ENCODE assay signal across 14 cellular contexts in genomic region chrY:14834103-14835060, GRCh38.
DNase-seq lines count a peak whose midpoint lies in the region; ATAC-seq and TF ChIP-seq lines count a peak whose summit lies in the region.
"Had no signal": no experiment of that assay in that cellular context is flagged by ENCODE, and none has a peak within 500 bp of the region (broad histone marks: within the 10 kb centered on the region; RNA-seq: fewer than 3 reads in every experiment).

No MANE protein-coding gene starts in this region.

- TF ChIP-seq CTCF in GM20000 (IDR thresholded peaks at IDR 0.05; ENCODE audit: extremely low read depth, missing control alignments), result no peak
- TF ChIP-seq CTCF in suprapubic skin (IDR thresholded peaks at IDR 0.05), result no peak

- no peaks in the 10 kb centered on the region for H3K36me3 ChIP-seq in ACC112 (ENCODE audit: insufficient read depth, low read length)
- H3K36me3 ChIP-seq in suprapubic skin, result no peaks in the 10 kb centered on the region

- no peaks in the 10 kb centered on the region for H3K27me3 Mint-ChIP-seq in effector memory CD8-positive, alpha-beta T cell
- H3K27me3 Mint-ChIP-seq: activated CD4-positive, alpha-beta T cell treated with anti-CD3 and anti-CD28 coated beads, Interleukin-2, amount 10 ng/mL, durations not matched to agents 7 days and 5 days; naive B cell had no signal

- TF ChIP-seq EP300 in suprapubic skin (IDR thresholded peaks at IDR 0.05), result no peak

- peak; percentile 91 for ATAC-seq in HG03571 (IDR thresholded peaks at IDR 0.05; ENCODE audit: unreplicated experiment)
- peak; percentile 39 for ATAC-seq in effector memory CD8-positive, alpha-beta T cell (replicated peaks)

- H3K27ac ChIP-seq in ACC112 (ENCODE audit: low read depth, low read length) (peak overlapping the region; percentile 89), suprapubic skin (no peak overlapping the region)

- no CpG with 5 or more reads among the region's 4 CpGs for WGBS in suprapubic skin

- no peaks in the 10 kb centered on the region for H3K79me2 ChIP-seq in ACC112 (ENCODE audit: control insufficient read depth, insufficient read depth, low read length, unreplicated experiment)

- no peaks in the 10 kb centered on the region for H3K27me3 ChIP-seq in ACC112 (ENCODE audit: insufficient read depth, low read length)
- no peaks in the 10 kb centered on the region for H3K27me3 ChIP-seq in suprapubic skin

- no peak overlapping the region for H2AFZ ChIP-seq in ACC112 (ENCODE audit: low read length, unreplicated experiment)

- H3K36me3 Mint-ChIP-seq in effector memory CD8-positive, alpha-beta T cell (ENCODE audit: insufficient read depth), result no peaks in the 10 kb centered on the region
- H3K36me3 Mint-ChIP-seq: naive B cell had no signal

- H3K4me1 Mint-ChIP-seq in effector memory CD8-positive, alpha-beta T cell (ENCODE audit: low read depth in 2 of 2), result peaks cover 4 to 9% of the 10 kb centered on the region in 2 donors
- H3K4me1 Mint-ChIP-seq: activated CD4-positive, alpha-beta T cell treated with anti-CD3 and anti-CD28 coated beads, Interleukin-2, amount 10 ng/mL, durations not matched to agents 7 days and 5 days; naive B cell had no signal

- TF ChIP-seq POLR2A in suprapubic skin (IDR thresholded peaks at IDR 0.05), result no peak

- DNase-seq in GM20000 (ENCODE audit: low spot score) (peak; percentile 9), NCI-H524 treated with DMSO at 0.1 percent for 48 hours (lab: John Stamatoyannopoulos, UW) (no peak), suprapubic skin (ENCODE audit: low spot score in 2 of 2) (no peak), GDM1 (lab: John Stamatoyannopoulos, UW) (no peak), globus pallidus (ENCODE audit: low spot score) (no peak)
- no peak for DNase-seq in effector memory CD8-positive, alpha-beta T cell
- DNase-seq: activated CD4-positive, alpha-beta T cell treated with anti-CD3 and anti-CD28 coated beads, Interleukin-2, amount 10 ng/mL, durations not matched to agents 7 days and 5 days; KBM-7; naive B cell; NCI-H446; SK-N-SH had no signal

- H3K4me3 ChIP-seq in ACC112 (ENCODE audit: low read depth, low read length) (no peak overlapping the region), suprapubic skin (no peak overlapping the region)
- H3K4me3 ChIP-seq: skin epidermis had no signal

- H3K9me3 ChIP-seq in suprapubic skin, result no peaks in the 10 kb centered on the region
- H3K9me3 ChIP-seq: SK-N-SH had no signal

- peak overlapping the region in 1 of 2 donors; percentile 26 for H3K27ac Mint-ChIP-seq in effector memory CD8-positive, alpha-beta T cell
- H3K27ac Mint-ChIP-seq: activated CD4-positive, alpha-beta T cell treated with anti-CD3 and anti-CD28 coated beads, Interleukin-2, amount 10 ng/mL, durations not matched to agents 7 days and 5 days; naive B cell had no signal

- peaks cover 0 to 5% of the 10 kb centered on the region in 2 donors for H3K9me3 Mint-ChIP-seq in effector memory CD8-positive, alpha-beta T cell
- H3K9me3 Mint-ChIP-seq: activated CD4-positive, alpha-beta T cell treated with anti-CD3 and anti-CD28 coated beads, Interleukin-2, amount 10 ng/mL, durations not matched to agents 7 days and 5 days; naive B cell had no signal

- H3K4me3 Mint-ChIP-seq in effector memory CD8-positive, alpha-beta T cell, result peak overlapping the region in 1 of 2 donors; percentile 50
- H3K4me3 Mint-ChIP-seq: activated CD4-positive, alpha-beta T cell treated with anti-CD3 and anti-CD28 coated beads, Interleukin-2, amount 10 ng/mL, durations not matched to agents 7 days and 5 days; naive B cell had no signal

- H3K4me1 ChIP-seq in ACC112 (ENCODE audit: control insufficient read depth, insufficient read depth, low read length, unreplicated experiment) (no peaks in the 10 kb centered on the region), suprapubic skin (no peaks in the 10 kb centered on the region)
